In the genomic region with DNA sequence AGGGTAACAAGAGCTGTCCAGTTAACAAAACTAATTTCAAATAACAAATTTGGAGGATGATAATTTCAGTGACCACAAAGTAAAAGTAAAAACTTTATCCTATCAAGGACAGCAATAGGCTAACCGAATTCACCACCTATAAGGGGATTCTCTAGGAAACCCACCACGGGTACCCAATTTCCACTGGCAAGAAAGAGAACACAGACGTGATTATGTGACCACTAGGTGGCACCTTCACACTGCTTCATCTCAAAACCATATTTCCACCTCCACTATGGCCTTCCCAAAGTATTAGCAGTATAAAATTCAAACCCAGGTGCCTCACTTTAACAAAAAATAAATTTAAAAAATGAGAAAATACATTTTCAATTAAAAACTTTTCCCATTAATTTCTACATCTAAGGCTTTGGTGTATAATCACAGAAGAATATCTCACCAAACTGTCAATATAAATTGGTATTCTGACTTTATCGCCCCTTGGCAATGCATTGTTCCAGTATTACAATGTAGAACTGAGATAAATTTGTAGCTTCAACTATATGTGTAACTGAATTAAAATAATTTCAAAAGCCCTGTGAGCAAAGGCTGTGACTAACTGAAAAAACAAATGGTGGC, we compare ENCODE assay signal across 7 cellular contexts.
A peak's percentile ranks its signal among the peaks of the same experiment; 100 is the strongest.
DNase-seq lines count a peak whose midpoint lies in the region; ATAC-seq and TF ChIP-seq lines count a peak whose summit lies in the region.

No MANE protein-coding gene starts in this region.

- H3K4me2 ChIP-seq in PC-9: no peak overlapping the region

- H3K9me3 ChIP-seq in PC-9 (ENCODE audit: insufficient read depth, low read depth) (no peaks in the 10 kb centered on the region), body of pancreas (no peaks in the 10 kb centered on the region), aorta (ENCODE audit: control insufficient read depth, low read length) (no peaks in the 10 kb centered on the region)

- 25 to 30% methylated on average over 4 of the region's 4 CpGs for WGBS in body of pancreas, 2 donors
- 26% methylated on average over 4 of the region's 4 CpGs for WGBS in aorta, 2 donors

- H2AFZ ChIP-seq in PC-9: no peak overlapping the region

- BruUV-seq in PC-9 (replicated peaks; lab: Mats Ljungman, UMichigan): no TSS peak

- H3K9me2 ChIP-seq in PC-9 (ENCODE audit: insufficient read depth): no peaks in the 10 kb centered on the region

- peak; percentile 46 for DNase-seq in ELF-1 (ENCODE audit: low read depth, low spot score)
- DNase-seq in HPDE6-E6E7 (ENCODE audit: extremely low spot score): peak; percentile 25
- peak in 1 of 2 experiments; percentile 34 for DNase-seq in PC-9
- peak; percentile 25 to 48 (median 46) for DNase-seq in body of pancreas
- peak; percentile 73 for DNase-seq in inferior parietal cortex (ENCODE audit: extremely low spot score)
- DNase-seq in stimulated activated CD8-positive, alpha-beta memory T cell treated with anti-CD3 and anti-CD28 coated beads, Interleukin-12 subunit alpha, Interleukin-12 subunit beta, amount 100 ng/mL, for 1 hour (ENCODE audit: low read depth): peak; percentile 11
- no peak for DNase-seq in aorta

- H3K4me1 ChIP-seq in PC-9 (replicated peaks; ENCODE audit: insufficient read depth) (no peaks in the 10 kb centered on the region), body of pancreas (no peaks in the 10 kb centered on the region), aorta (ENCODE audit: control insufficient read depth in 1 of 2, insufficient read depth in 2 of 2, low read length in 2 of 2) (no peaks in the 10 kb centered on the region)

- H3K27me3 ChIP-seq in PC-9 (ENCODE audit: insufficient read depth, low read depth) (no peaks in the 10 kb centered on the region), body of pancreas (no peaks in the 10 kb centered on the region), aorta (ENCODE audit: control insufficient read depth in 1 of 2, insufficient read depth in 2 of 2, low read length in 1 of 2) (no peaks in the 10 kb centered on the region)

- ATAC-seq in body of pancreas: no peak
- no peak for ATAC-seq in aorta (ENCODE audit: low FRiP score)

- no peaks in the 10 kb centered on the region for H3K36me3 ChIP-seq in PC-9 (ENCODE audit: low read depth)
- no peaks in the 10 kb centered on the region for H3K36me3 ChIP-seq in body of pancreas (replicated peaks in 1 of 2; ENCODE audit: insufficient read depth in 1 of 2, low read depth in 2 of 2)
- no peaks in the 10 kb centered on the region for H3K36me3 ChIP-seq in aorta (ENCODE audit: control insufficient read depth in 1 of 2, insufficient read depth in 2 of 2, low read length in 1 of 2)

- no peaks in the 10 kb centered on the region for H4K20me1 ChIP-seq in PC-9 (ENCODE audit: insufficient read depth)

- TF ChIP-seq CTCF in PC-9 (conservative IDR thresholded peaks at IDR 0.05) (peak; percentile 82), body of pancreas (IDR thresholded peaks at IDR 0.05) (peak; percentile 9 to 79 (median 66))

- H3K4me3 ChIP-seq in PC-9: no peak overlapping the region
- H3K4me3 ChIP-seq in body of pancreas: no peak overlapping the region
- H3K4me3 ChIP-seq in aorta (ENCODE audit: low read length in 2 of 2): no peak overlapping the region

- POLR2A ChIA-PET in PC-9 (lab: Charles Lee; ENCODE audit: unreplicated experiment): interaction anchor here (0.6 to 0.8 kb wide), 2 partner anchors 70 to 321 kb away, joined by 3 read pairs; no protein-coding TSS in a partner anchor

- no peaks in the 10 kb centered on the region for H3F3A ChIP-seq in PC-9 (ENCODE audit: insufficient read depth, low read depth)

- TF ChIP-seq POLR2A in body of pancreas (IDR thresholded peaks at IDR 0.05): no peak

- intact Hi-C loops in PC-9 (cut with micrococcal nuclease; ENCODE audit: unreplicated experiment): loop anchor here (1.0 to 5.0 kb wide), 5 partner anchors 36 to 979 kb away; no protein-coding TSS in a partner anchor
- intact Hi-C loops in body of pancreas (cut with DNase I): loop anchor here (5.0 kb wide), 1 partner anchor 71 kb away; no protein-coding TSS in a partner anchor
- intact Hi-C loops in aorta (cut with DNase I): loop anchor here (2.0 kb wide), 1 partner anchor 71 kb away; no protein-coding TSS in a partner anchor

- H3K79me2 ChIP-seq in PC-9 (ENCODE audit: low read depth): no peaks in the 10 kb centered on the region

- CTCF ChIA-PET in PC-9 (lab: Charles Lee): interaction anchor here (0.6 to 1.5 kb wide), 2 partner anchors 71 to 91 kb away, joined by 3 to 10 read pairs; no protein-coding TSS in a partner anchor

- H3K27ac ChIP-seq in PC-9 (no peak overlapping the region), body of pancreas (no peak overlapping the region), aorta (ENCODE audit: low read depth in 1 of 2, low read length in 2 of 2) (no peak overlapping the region)

Comparison
In these comparisons a context has a peak if more than half of its experiments do, and no peak if none do; other contexts are left out.
1. DNase-seq: peak in ELF-1 (single experiment), HPDE6-E6E7 (single experiment), body of pancreas (4 of 4), inferior parietal cortex (single experiment) and stimulated activated CD8-positive, alpha-beta memory T cell treated with anti-CD3 and anti-CD28 coated beads, Interleukin-12 subunit alpha, Interleukin-12 subunit beta, amount 100 ng/mL, for 1 hour (single experiment); none in aorta (0 of 2).